ENCODE assay signal across 8 cellular contexts in the genomic region with DNA sequence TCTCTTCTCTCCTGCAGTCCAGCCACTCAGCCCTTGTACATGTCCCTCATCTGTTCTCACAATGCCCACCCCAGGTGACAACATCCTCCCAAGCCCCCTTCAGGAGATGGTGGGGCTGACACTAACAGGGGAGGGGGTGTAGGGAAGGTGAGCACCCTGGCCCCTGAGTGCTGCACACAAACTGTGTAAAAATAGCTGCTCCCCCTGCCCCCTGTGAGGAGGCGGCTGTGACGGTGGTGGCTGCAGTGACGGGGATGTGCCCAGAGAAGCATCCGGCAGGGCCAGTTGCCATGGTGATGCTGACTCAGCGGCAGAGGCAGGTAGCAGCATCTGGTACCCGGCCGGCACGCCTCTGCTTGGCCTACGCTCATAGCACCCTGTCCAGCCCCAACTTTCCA. TPM values are rescaled to one million over a fixed set of nuclear protein-coding genes. Genes with fewer than 3 reads are reported as not detected.
A peak's percentile ranks its signal among the peaks of the same experiment; 100 is the strongest.
DNase-seq lines count a peak whose midpoint lies in the region; ATAC-seq and TF ChIP-seq lines count a peak whose summit lies in the region.

No MANE protein-coding gene starts in this region.

- peak; percentile 88 for DNase-seq in BE2C
- peak; percentile 18 for DNase-seq in NCI-H510A treated with DMSO at 0.1 percent for 48 hours (lab: John Stamatoyannopoulos, UW)
- DNase-seq in activated T-helper 9 cell treated with anti-CD3 and anti-CD28 coated beads, Interleukin-2, amount 50 U/mL, for 16 hours (ENCODE audit: low read depth) = peak; percentile 85
- DNase-seq in iPS-NIHi7 (ENCODE audit: extremely low spot score) = peak; percentile 56
- peak; percentile 68 for DNase-seq in stimulated activated CD8-positive, alpha-beta memory T cell treated with anti-CD3 and anti-CD28 coated beads, Interleukin-15, amount 100 ng/mL, for 24 hours (ENCODE audit: low read depth)
- no peak for DNase-seq in NOMO-1 treated with DMSO at 0.1 percent for 48 hours (lab: John Stamatoyannopoulos, UW; ENCODE audit: unreplicated experiment)
- no peak for DNase-seq in kidney glomerular epithelial cell (lab: John Stamatoyannopoulos, UW)

- no peak overlapping the region for H3K4me3 ChIP-seq in BE2C (ENCODE audit: low read depth, low read length)

- H3K36me3 ChIP-seq in BE2C = no peaks in the 10 kb centered on the region

- no peak for ATAC-seq in HG02623 (IDR thresholded peaks at IDR 0.05; ENCODE audit: unreplicated experiment)

- no peaks in the 10 kb centered on the region for H3K27me3 ChIP-seq in BE2C

- no peaks in the 10 kb centered on the region for H3K9me3 ChIP-seq in BE2C

- peaks cover 20% of the 10 kb centered on the region for H3K4me1 ChIP-seq in BE2C

- no peak for TF ChIP-seq CTCF in BE2C (IDR thresholded peaks at IDR 0.05; ENCODE audit: low read depth, low read length)

RNA-seq across cellular contexts. Expression of a gene that starts 13.0 kb away (rescaled TPM):
- 386 TPM for polyA plus RNA-seq in BE2C (2012; ENCODE audit: insufficient read depth, insufficient read length, low read depth)

RNA-seq across cellular contexts. Expression of a gene that starts 20.2 kb away (rescaled TPM):
- polyA plus RNA-seq in BE2C (2012; ENCODE audit: insufficient read depth, insufficient read length, low read depth) = 2.2 TPM

RNA-seq across cellular contexts. Expression of a gene that starts 28.4 kb away (rescaled TPM):
- polyA plus RNA-seq in BE2C (2012; ENCODE audit: insufficient read depth, insufficient read length, low read depth) = 534 TPM

RNA-seq across cellular contexts. Expression of a gene that starts 45.9 kb away (rescaled TPM):
- 3.2 TPM for polyA plus RNA-seq in BE2C (2012; ENCODE audit: insufficient read depth, insufficient read length, low read depth)

Comparison
In these comparisons a context has a peak if more than half of its experiments do, and no peak if none do; other contexts are left out.
1. DNase-seq: peak in BE2C (single experiment), NCI-H510A treated with DMSO at 0.1 percent for 48 hours (single experiment), activated T-helper 9 cell treated with anti-CD3 and anti-CD28 coated beads, Interleukin-2, amount 50 U/mL, for 16 hours (single experiment), iPS-NIHi7 (single experiment) and stimulated activated CD8-positive, alpha-beta memory T cell treated with anti-CD3 and anti-CD28 coated beads, Interleukin-15, amount 100 ng/mL, for 24 hours (single experiment); none in NOMO-1 treated with DMSO at 0.1 percent for 48 hours (single experiment) and kidney glomerular epithelial cell (single experiment).